Comparison of ENCODE assay signal across 14 cellular contexts in the genomic region with DNA sequence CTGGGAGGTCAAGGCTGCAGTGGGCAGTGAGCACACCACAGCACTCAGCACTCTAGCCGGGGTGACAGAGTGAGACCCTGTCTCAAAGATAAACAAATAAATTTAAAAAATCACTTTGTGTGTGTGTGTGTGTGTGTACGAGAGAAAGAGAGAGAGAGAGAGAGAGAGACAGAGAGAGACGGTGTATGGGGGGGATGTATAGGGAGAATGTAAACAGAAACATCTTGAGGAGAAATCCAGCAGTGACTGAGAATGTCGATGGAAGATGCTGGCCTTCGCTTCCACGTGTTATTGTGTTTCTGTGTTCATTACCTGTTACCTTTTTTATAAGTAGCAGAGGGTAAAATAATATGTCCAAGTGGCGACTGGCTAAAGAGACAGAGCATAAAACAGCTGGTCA. TPM values are rescaled to one million over a fixed set of nuclear protein-coding genes. Genes with fewer than 3 reads are reported as not detected.
DNase-seq lines count a peak whose midpoint lies in the region; ATAC-seq, FAIRE-seq and TF ChIP-seq lines count a peak whose summit lies in the region.
"Had no signal": no experiment of that assay in that cellular context is flagged by ENCODE, and none has a peak within 500 bp of the region (broad histone marks: within the 10 kb centered on the region; RNA-seq: fewer than 3 reads in every experiment).

No MANE protein-coding gene starts in this region.

- peak overlapping the region; percentile 12; the same call in 1 of the 2 replicates for H2BK12ac ChIP-seq in H1 (ENCODE audit: low read depth, low read length)

- peak overlapping the region; percentile 91 for H2BK20ac ChIP-seq in H1 (ENCODE audit: low read length)

- TF ChIP-seq POLR2A in H1 (IDR thresholded peaks at IDR 0.05; ENCODE audit: control extremely low read depth in 1 of 2, low read depth in 2 of 2, low read length in 2 of 2) = no peak

- H3K4me3 ChIP-seq in HUES6 (ENCODE audit: low read depth, low read length) (no peak overlapping the region), H1 (ENCODE audit: extremely low read depth in 1 of 4, insufficient read depth in 2 of 4, low read depth in 3 of 4, low read length in 4 of 4) (no peak overlapping the region), colonic mucosa (no peak overlapping the region)
- H3K4me3 ChIP-seq: A549 had no signal

- H3K27ac ChIP-seq in HUES6 (ENCODE audit: low read depth, low read length) (peak overlapping the region; percentile 39), H1 (ENCODE audit: low read depth, low read length) (no peak overlapping the region; the same call in 1 of the 2 replicates), colonic mucosa (no peak overlapping the region)
- H3K27ac ChIP-seq: A549, C4-2B had no signal

- no peak overlapping the region for H3K4me2 ChIP-seq in H1 (ENCODE audit: insufficient read depth in 1 of 2, low read depth in 2 of 2, low read length in 2 of 2)
- H3K4me2 ChIP-seq: A549 had no signal

- no peak overlapping the region for H2AFZ ChIP-seq in H1 (ENCODE audit: low read length)

- no peaks in the 10 kb centered on the region for H3K23me2 ChIP-seq in H1 (ENCODE audit: low read depth, low read length)

- DNase-seq in T-helper 17 cell = no peak
- no peak for DNase-seq in H1 (ENCODE audit: low read depth in 1 of 2, low spot score in 2 of 2)
- no peak for DNase-seq in colonic mucosa
- DNase-seq in MV-4-11 (lab: John Stamatoyannopoulos, UW) = no peak
- no peak for DNase-seq in GOT3 (lab: John Stamatoyannopoulos, UW)
- DNase-seq: BE2C; CD4-positive, alpha-beta memory T cell; DMS79; KBM-7 had no signal

- no peak for FAIRE-seq in H1 (lab: Jason Lieb, UNC)
- FAIRE-seq: A549, GM12891 had no signal

- ATAC-seq in T-helper 17 cell = no peak
- ATAC-seq: A549, HCT116 had no signal

- no peak overlapping the region for H3K4me3 Mint-ChIP-seq in T-helper 17 cell
- H3K4me3 Mint-ChIP-seq: CD4-positive, alpha-beta memory T cell had no signal

- H3K79me2 ChIP-seq in H1 (ENCODE audit: control insufficient read depth in 1 of 2, insufficient read depth in 2 of 2, low read length in 2 of 2) = no peaks in the 10 kb centered on the region

- H3K27me3 ChIP-seq in HUES6 (ENCODE audit: control insufficient read depth, insufficient read depth, low read length) (no peaks in the 10 kb centered on the region), H1 (replicated peaks in 1 of 4; ENCODE audit: control insufficient read depth in 3 of 4, extremely low read depth in 1 of 4, insufficient read depth in 3 of 4, low read length in 3 of 4) (no peaks in the 10 kb centered on the region), colonic mucosa (no peaks in the 10 kb centered on the region)

- H3K27ac Mint-ChIP-seq in T-helper 17 cell = peak overlapping the region; percentile 70

- H3K4me1 Mint-ChIP-seq in T-helper 17 cell = peaks cover 12% of the 10 kb centered on the region

- no peak for TF ChIP-seq EP300 in H1 (IDR thresholded peaks at IDR 0.05; ENCODE audit: borderline replicate concordance in 1 of 2, low read depth in 2 of 2, low read length in 2 of 2)

- H3K79me1 ChIP-seq in H1 (ENCODE audit: low read depth, low read length) = no peaks in the 10 kb centered on the region

- H2BK5ac ChIP-seq in H1 (ENCODE audit: low read depth, low read length) = peak overlapping the region; percentile 84; the same call in 1 of the 2 replicates

- no peak for TF ChIP-seq CTCF in H1 (IDR thresholded peaks at IDR 0.05; ENCODE audit: control extremely low read depth in 1 of 3, insufficient read depth in 1 of 3, low read depth in 1 of 3, low read length in 3 of 3)
- no peak for TF ChIP-seq CTCF in colonic mucosa (IDR thresholded peaks at IDR 0.05)

- CTCF ChIA-PET in H1 (lab: Charles Lee; ENCODE audit: partially characterized antibody) = interaction anchor here (0.5 kb wide), 1 partner anchor 236 kb away, joined by 3 read pairs; no protein-coding TSS in a partner anchor

- no peaks in the 10 kb centered on the region for H3K36me3 Mint-ChIP-seq in T-helper 17 cell (ENCODE audit: low read depth)
- H3K36me3 Mint-ChIP-seq: CD4-positive, alpha-beta memory T cell had no signal

- H3K14ac ChIP-seq in H1 (ENCODE audit: insufficient read length) = no peak overlapping the region

- no peaks in the 10 kb centered on the region for H3K9me3 ChIP-seq in HUES6 (ENCODE audit: control insufficient read depth, insufficient read depth, low read depth, low read length)
- no peaks in the 10 kb centered on the region for H3K9me3 ChIP-seq in T-helper 17 cell (ENCODE audit: control insufficient read depth, low read length, poor library complexity, severe bottlenecking)
- no peaks in the 10 kb centered on the region for H3K9me3 ChIP-seq in H1 (ENCODE audit: insufficient read depth in 2 of 2, low read depth in 1 of 2, low read length in 1 of 2)
- H3K9me3 ChIP-seq in colonic mucosa = no peaks in the 10 kb centered on the region
- H3K9me3 ChIP-seq: A549, BE2C had no signal

- no peaks in the 10 kb centered on the region for H4K20me1 ChIP-seq in H1 (replicated peaks in 1 of 2; ENCODE audit: control insufficient read depth in 1 of 2, insufficient read depth in 2 of 2, low read length in 2 of 2)

- H3K9ac ChIP-seq in HUES6 (ENCODE audit: low read length) (no peak overlapping the region), H1 (replicated peaks in 1 of 4; ENCODE audit: extremely low read depth in 1 of 4, low read depth in 3 of 4, low read length in 3 of 4) (no peak overlapping the region), colonic mucosa (ENCODE audit: low read depth in 2 of 2, low read length in 2 of 2) (no peak overlapping the region)

- no peak for TF ChIP-seq RAD21 in H1 (IDR thresholded peaks at IDR 0.05 in 1 of 2, conservative IDR thresholded peaks at IDR 0.05 in 1 of 2; ENCODE audit: low read depth in 2 of 2, low read length in 2 of 2)

- H3K4ac ChIP-seq in H1 (replicated peaks; ENCODE audit: insufficient read length, low read depth, low read length) = no peak overlapping the region

- H3K36me3 ChIP-seq in HUES6 (ENCODE audit: control insufficient read depth, insufficient read depth, low read length) = no peaks in the 10 kb centered on the region
- no peaks in the 10 kb centered on the region for H3K36me3 ChIP-seq in H1 (ENCODE audit: control insufficient read depth in 2 of 4, insufficient read depth in 4 of 4, low read length in 3 of 4)
- no peaks in the 10 kb centered on the region for H3K36me3 ChIP-seq in colonic mucosa
- H3K36me3 ChIP-seq: BE2C had no signal

- H3K56ac ChIP-seq in H1 (replicated peaks; ENCODE audit: insufficient read length, low read depth, low read length) = peak overlapping the region; percentile 42

- H4K91ac ChIP-seq in H1 (replicated peaks; ENCODE audit: insufficient read length, low read length) = peak overlapping the region; percentile 68

- H3K4me1 ChIP-seq in HUES6 (ENCODE audit: control insufficient read depth, insufficient read depth, low read length) (peaks cover 44% of the 10 kb centered on the region), H1 (replicated peaks in 1 of 4; ENCODE audit: control insufficient read depth in 3 of 4, insufficient read depth in 4 of 4, low read length in 3 of 4) (peaks cover 0 to 20% (median 10%) of the 10 kb centered on the region in 4 experiments; a peak in 5 of 7 replicates), colonic mucosa (no peaks in the 10 kb centered on the region)
- H3K4me1 ChIP-seq: A549, BE2C had no signal

- H2BK15ac ChIP-seq in H1 (ENCODE audit: low read length) = no peak overlapping the region

- H3K27me3 Mint-ChIP-seq in T-helper 17 cell = no peaks in the 10 kb centered on the region
- H3K27me3 Mint-ChIP-seq: CD4-positive, alpha-beta memory T cell had no signal

- peak overlapping the region; percentile 58; the same call in 1 of the 2 replicates for H2AK5ac ChIP-seq in H1 (ENCODE audit: low read depth, low read length)

- H3K23ac ChIP-seq in H1 (ENCODE audit: insufficient read length) = no peak overlapping the region

- intact Hi-C loops in colonic mucosa (cut with DNase I) = no loop called here

- whole genome bisulfite sequencing in H1 (ENCODE audit: extremely low coverage in 1 of 2, insufficient coverage in 1 of 2, insufficient read length in 1 of 2, insufficient replicate concordance in 2 of 2, low coverage in 1 of 2, low lambda C conversion rate in 2 of 2, missing lambda C conversion rate in 1 of 2), 2 experiments = 76% methylated on average over 7 of the region's 7 CpGs; no CpG with 5 or more reads in 1 of the 2 experiments

- H3K18ac ChIP-seq in H1 (ENCODE audit: extremely low read depth, low read length) = peak overlapping the region; percentile 34; the same call in 1 of the 2 replicates

- peak overlapping the region; percentile 62 for H2BK120ac ChIP-seq in H1 (replicated peaks; ENCODE audit: low read depth, low read length)

- no peak overlapping the region for H4K8ac ChIP-seq in H1 (ENCODE audit: extremely low read depth, insufficient read depth, low read length)

- POLR2A ChIA-PET in H1 (lab: Charles Lee; ENCODE audit: partially characterized antibody) = no interaction called here

- peak overlapping the region; percentile 87 for H4K5ac ChIP-seq in H1 (ENCODE audit: insufficient read length, low read depth, low read length)

TF ChIP-seq in H1, 55 proteins besides CTCF, POLR2A, EP300 and RAD21:
- no peak for TF ChIP-seq JUN (IDR thresholded peaks at IDR 0.05; ENCODE audit: low read depth, low read length)
- no peak for TF ChIP-seq SIRT6 (IDR thresholded peaks at IDR 0.05; ENCODE audit: low read length)

RNA-seq across cellular contexts. Expression of gene RBPJ, which starts 23.6 kb away (rescaled TPM):
- total RNA-seq in T-helper 17 cell = 10 to 100 TPM; 77.9 to 88.3 TPM
- 202 and 217 TPM in 2 replicates for total RNA-seq in H1 (2021; fragmentation: NEBNext Ultra II Directional; extraction: Animal tissue kit (Norgen Biotek cat#: 25700))
- 58.2 and 65.5 TPM in 2 replicates for polyA plus RNA-seq in H1 (2011; rRNA removed)
- 80.3 TPM for polyA plus RNA-seq in H1 (2011; cell fraction: cytosol; rRNA removed)
- 94.0 TPM for polyA plus RNA-seq in H1 (2011; cell fraction: nucleus; rRNA removed)
- polyA plus RNA-seq in H1 (2012, experiment 1 of 2) = 73.6 to 109 TPM (median 89.5 TPM) in 4 replicates
- 7.1 TPM for polyA plus RNA-seq in H1 (2012, experiment 2 of 2)
- 140 TPM for polyA plus RNA-seq in H1 (2013, experiment 1 of 2)
- 139 TPM for polyA plus RNA-seq in H1 (2013, experiment 2 of 2)
- polyA minus RNA-seq in H1 (2011; rRNA and poly(A)+ RNA removed) = 109 and 131 TPM in 2 replicates
- polyA minus RNA-seq in H1 (2011; cell fraction: cytosol; rRNA and poly(A)+ RNA removed) = 86.8 TPM
- 208 TPM for polyA minus RNA-seq in H1 (2011; cell fraction: nucleus; rRNA and poly(A)+ RNA removed)
- 10 to 100 TPM; 41.7 to 98.2 TPM for total RNA-seq in colonic mucosa
